ENCODE assay signal across 11 cellular contexts in genomic region chrX:115449742-115450141, GRCh38.
DNase-seq lines count a peak whose midpoint lies in the region; TF ChIP-seq lines count a peak whose summit lies in the region.
"Had no signal": no experiment of that assay in that cellular context is flagged by ENCODE, and none has a peak within 500 bp of the region (broad histone marks: within the 10 kb centered on the region; RNA-seq: fewer than 3 reads in every experiment).

No MANE protein-coding gene starts in this region.

- 40 to 48% methylated on average over 4 of the region's 4 CpGs for WGBS in sigmoid colon, 2 donors

- H3K27me3 ChIP-seq in right atrium auricular region (no peaks in the 10 kb centered on the region), sigmoid colon (no peaks in the 10 kb centered on the region)
- H3K27me3 ChIP-seq: suprapubic skin had no signal

- TF ChIP-seq EP300 in sigmoid colon (IDR thresholded peaks at IDR 0.05): no peak

- DNase-seq in LHCN-M2 (ENCODE audit: low read depth) (peak; percentile 51), astrocyte of the spinal cord (ENCODE audit: low read depth, low spot score) (peak; percentile 43), right atrium auricular region (ENCODE audit: low spot score) (peak; percentile 64), sigmoid colon (peak; percentile 67), inferior parietal cortex (ENCODE audit: extremely low spot score) (no peak), activated T-cell treated with anti-CD3 and anti-CD28 coated beads for 4 hours (no peak)
- DNase-seq in activated CD8-positive, alpha-beta memory T cell treated with anti-CD3 and anti-CD28 coated beads for 24 hours: no peak
- no peak for DNase-seq in activated CD4-positive, alpha-beta T cell treated with anti-CD3 and anti-CD28 coated beads, Interleukin-2, amount 50 U/mL, for 1 hour
- DNase-seq: Kasumi-1, NCI-H2171 had no signal

- intact Hi-C loops in sigmoid colon (cut with DNase I): no loop called here

- H3K4me1 ChIP-seq in right atrium auricular region: no peaks in the 10 kb centered on the region
- peaks cover 0 to 8% (median 0%) of the 10 kb centered on the region in 4 donors for H3K4me1 ChIP-seq in sigmoid colon
- H3K4me1 ChIP-seq: suprapubic skin had no signal

- H3K27ac ChIP-seq in right atrium auricular region (no peak overlapping the region), sigmoid colon (no peak overlapping the region)
- H3K27ac ChIP-seq: suprapubic skin had no signal

- no peak for TF ChIP-seq POLR2A in sigmoid colon (IDR thresholded peaks at IDR 0.05)

- H3K36me3 ChIP-seq in right atrium auricular region (no peaks in the 10 kb centered on the region), sigmoid colon (no peaks in the 10 kb centered on the region)
- H3K36me3 ChIP-seq: suprapubic skin had no signal

- no peak overlapping the region for H3K4me3 ChIP-seq in astrocyte of the spinal cord (ENCODE audit: low read depth, low read length)
- H3K4me3 ChIP-seq in right atrium auricular region: no peak overlapping the region
- H3K4me3 ChIP-seq in sigmoid colon: no peak overlapping the region
- H3K4me3 ChIP-seq: suprapubic skin had no signal

- H3K9me3 ChIP-seq in right atrium auricular region (no peaks in the 10 kb centered on the region), sigmoid colon (no peaks in the 10 kb centered on the region)
- H3K9me3 ChIP-seq: suprapubic skin had no signal

- no peak for TF ChIP-seq CTCF in astrocyte of the spinal cord (IDR thresholded peaks at IDR 0.05; ENCODE audit: low read depth, low read length)
- TF ChIP-seq CTCF in right atrium auricular region (IDR thresholded peaks at IDR 0.05): no peak
- TF ChIP-seq CTCF in sigmoid colon (IDR thresholded peaks at IDR 0.05): no peak

- in situ Hi-C loops in astrocyte of the spinal cord (cut with HindIII; ENCODE audit: low sequenced_read_pairs): no loop called here

Comparison
In these comparisons a context has a peak if more than half of its experiments do, and no peak if none do; other contexts are left out.
1. DNase-seq: peak in LHCN-M2 (single experiment), astrocyte of the spinal cord (single experiment), right atrium auricular region (single experiment) and sigmoid colon (single experiment); none in inferior parietal cortex (single experiment), activated CD8-positive, alpha-beta memory T cell treated with anti-CD3 and anti-CD28 coated beads for 24 hours (single experiment), activated T-cell treated with anti-CD3 and anti-CD28 coated beads for 4 hours (single experiment) and activated CD4-positive, alpha-beta T cell treated with anti-CD3 and anti-CD28 coated beads, Interleukin-2, amount 50 U/mL, for 1 hour (single experiment).